11 cellular contexts compared by ENCODE assay signal in genomic region chr2:111157071-111157661, GRCh38. TPM values are rescaled to one million over a fixed set of nuclear protein-coding genes. Genes with fewer than 3 reads are reported as not detected.
A peak's percentile ranks its signal among the peaks of the same experiment; 100 is the strongest.
DNase-seq lines count a peak whose midpoint lies in the region; ATAC-seq lines count a peak whose summit lies in the region.
"Had no signal": no experiment of that assay in that cellular context is flagged by ENCODE, and none has a peak within 500 bp of the region (broad histone marks: within the 10 kb centered on the region; RNA-seq: fewer than 3 reads in every experiment).

No MANE protein-coding gene starts in this region.

- intact Hi-C loops in head of caudate nucleus (cut with DNase I) = no loop called here

- no peak overlapping the region for H3K4me3 Mint-ChIP-seq in activated T-cell treated with anti-CD3 and anti-CD28 coated beads, Interleukin-2, amount 50 U/mL, for 24 hours
- peak overlapping the region; percentile 48 for H3K4me3 Mint-ChIP-seq in stimulated activated naive CD8-positive, alpha-beta T cell treated with anti-CD3 and anti-CD28 coated beads, Interleukin-15, Interleukin-2, amounts not matched to agents 100 ng/mL and 50 ng/mL, for 24 hours
- H3K4me3 Mint-ChIP-seq in immature natural killer cell = no peak overlapping the region
- H3K4me3 Mint-ChIP-seq: H9 had no signal

- DNase-seq in activated T-cell treated with anti-CD3 and anti-CD28 coated beads, Interleukin-2, amount 50 U/mL, for 24 hours = no peak
- no peak for DNase-seq in activated T-cell treated with anti-CD3 and anti-CD28 coated beads, Interleukin-2, amount 50 U/mL, for 1 hour
- peak; percentile 68 for DNase-seq in NCI-H146 (lab: John Stamatoyannopoulos, UW)
- DNase-seq in caudate nucleus (lab: John Stamatoyannopoulos, UW) = no peak
- no peak for DNase-seq in head of caudate nucleus
- no peak for DNase-seq in immature natural killer cell
- DNase-seq: activated CD4-positive, alpha-beta T cell treated with anti-CD3 and anti-CD28 coated beads for 48 hours; H9; NCI-H446 treated with DMSO at 0.1 percent for 48 hours had no signal

- ATAC-seq in HG02588 (IDR thresholded peaks at IDR 0.05; ENCODE audit: unreplicated experiment) = peak; percentile 49

- H3K27ac Mint-ChIP-seq in activated T-cell treated with anti-CD3 and anti-CD28 coated beads, Interleukin-2, amount 50 U/mL, for 24 hours = peak overlapping the region; percentile 66
- peak overlapping the region; percentile 74 for H3K27ac Mint-ChIP-seq in stimulated activated naive CD8-positive, alpha-beta T cell treated with anti-CD3 and anti-CD28 coated beads, Interleukin-15, Interleukin-2, amounts not matched to agents 100 ng/mL and 50 ng/mL, for 24 hours
- peak overlapping the region in 1 of 6 donors; percentile 12 for H3K27ac Mint-ChIP-seq in immature natural killer cell
- H3K27ac Mint-ChIP-seq: H9 had no signal

- peaks cover 97% of the 10 kb centered on the region for H3K36me3 Mint-ChIP-seq in activated T-cell treated with anti-CD3 and anti-CD28 coated beads, Interleukin-2, amount 50 U/mL, for 24 hours (ENCODE audit: low read depth)
- H3K36me3 Mint-ChIP-seq in stimulated activated naive CD8-positive, alpha-beta T cell treated with anti-CD3 and anti-CD28 coated beads, Interleukin-15, Interleukin-2, amounts not matched to agents 100 ng/mL and 50 ng/mL, for 24 hours (ENCODE audit: low read depth) = peaks cover 95% of the 10 kb centered on the region
- peaks cover 8 to 39% (median 10%) of the 10 kb centered on the region in 3 donors for H3K36me3 Mint-ChIP-seq in immature natural killer cell

- H3K4me1 Mint-ChIP-seq in activated T-cell treated with anti-CD3 and anti-CD28 coated beads, Interleukin-2, amount 50 U/mL, for 24 hours (ENCODE audit: low read depth) = peaks cover 58% of the 10 kb centered on the region
- H3K4me1 Mint-ChIP-seq in stimulated activated naive CD8-positive, alpha-beta T cell treated with anti-CD3 and anti-CD28 coated beads, Interleukin-15, Interleukin-2, amounts not matched to agents 100 ng/mL and 50 ng/mL, for 24 hours (ENCODE audit: low read depth) = peaks cover 73% of the 10 kb centered on the region
- H3K4me1 Mint-ChIP-seq in immature natural killer cell = peaks cover 3 to 6% of the 10 kb centered on the region in 2 donors

- no peaks in the 10 kb centered on the region for H3K27me3 Mint-ChIP-seq in activated T-cell treated with anti-CD3 and anti-CD28 coated beads, Interleukin-2, amount 50 U/mL, for 24 hours
- no peaks in the 10 kb centered on the region for H3K27me3 Mint-ChIP-seq in stimulated activated naive CD8-positive, alpha-beta T cell treated with anti-CD3 and anti-CD28 coated beads, Interleukin-15, Interleukin-2, amounts not matched to agents 100 ng/mL and 50 ng/mL, for 24 hours
- H3K27me3 Mint-ChIP-seq in immature natural killer cell (ENCODE audit: low read depth in 3 of 3) = peaks cover 0 to 6% (median 1%) of the 10 kb centered on the region in 3 donors

- H3K9me3 Mint-ChIP-seq in activated T-cell treated with anti-CD3 and anti-CD28 coated beads, Interleukin-2, amount 50 U/mL, for 24 hours = no peaks in the 10 kb centered on the region
- no peaks in the 10 kb centered on the region for H3K9me3 Mint-ChIP-seq in stimulated activated naive CD8-positive, alpha-beta T cell treated with anti-CD3 and anti-CD28 coated beads, Interleukin-15, Interleukin-2, amounts not matched to agents 100 ng/mL and 50 ng/mL, for 24 hours
- H3K9me3 Mint-ChIP-seq in immature natural killer cell = no peaks in the 10 kb centered on the region
- H3K9me3 Mint-ChIP-seq: H9 had no signal

- H3K27ac ChIP-seq in caudate nucleus (ENCODE audit: low read depth, low read length) = no peak overlapping the region

RNA-seq across cellular contexts. Expression of gene BCL2L11, which starts 36.5 kb away (rescaled TPM):
- polyA plus RNA-seq in immature natural killer cell = 1 to 10 TPM; 2.0 to 5.4 (median 4.8) TPM
